1 cellular context compared by ENCODE assay signal in genomic region chr16:30778549-30779244, GRCh38.
TF ChIP-seq lines count a peak whose summit lies in the region.

No MANE protein-coding gene starts in this region.

TF ChIP-seq in HepG2, 621 proteins besides CTCF, POLR2A, EP300 and RAD21 (continues in another document):
- TF ChIP-seq GABPB1 (CRISPR knock-in tag; IDR thresholded peaks at IDR 0.05): no peak
- TF ChIP-seq ZNF292 (CRISPR knock-in tag; IDR thresholded peaks at IDR 0.05; ENCODE audit: borderline replicate concordance, low read depth): no peak
- TF ChIP-seq ZNF564 (CRISPR knock-in tag; IDR thresholded peaks at IDR 0.05): no peak
- 0 out of 2 replicates have a peak, but pooled peaks have one; percentile 32 for TF ChIP-seq SIX1 (CRISPR knock-in tag; IDR thresholded peaks at IDR 0.05; ENCODE audit: borderline replicate concordance)
- 0 out of 4 replicates have a peak, but pooled peaks of 1 of the 2 experiments have one; percentile 29 for TF ChIP-seq KLF16 (CRISPR knock-in tag; IDR thresholded peaks at IDR 0.05)
- TF ChIP-seq SETDB1 (CRISPR knock-in tag; IDR thresholded peaks at IDR 0.05; ENCODE audit: borderline replicate concordance): no peak
- TF ChIP-seq SPEN (CRISPR knock-in tag; IDR thresholded peaks at IDR 0.05; ENCODE audit: low read depth): peak; percentile 63; the same call in 1 of the 2 replicates
- no peak for TF ChIP-seq ZNF282 (IDR thresholded peaks at IDR 0.05; ENCODE audit: partially characterized antibody)
- TF ChIP-seq ARNTL (CRISPR knock-in tag; IDR thresholded peaks at IDR 0.05): no peak
- 0 out of 2 replicates have a peak, but pooled peaks have one; percentile 47 for TF ChIP-seq SAFB2 (CRISPR knock-in tag; IDR thresholded peaks at IDR 0.05; ENCODE audit: borderline replicate concordance, low read depth)
- no peak for TF ChIP-seq ZNF460 (CRISPR knock-in tag; IDR thresholded peaks at IDR 0.05; ENCODE audit: borderline replicate concordance)
- no peak for TF ChIP-seq IRF1 (CRISPR knock-in tag; IDR thresholded peaks at IDR 0.05; ENCODE audit: low read depth)
- no peak for TF ChIP-seq SMARCC2 (IDR thresholded peaks at IDR 0.05)
- no peak for TF ChIP-seq SALL2 (CRISPR knock-in tag; IDR thresholded peaks at IDR 0.05)
- no peak for TF ChIP-seq ZBTB14 (CRISPR knock-in tag; IDR thresholded peaks at IDR 0.05)
- no peak for TF ChIP-seq PPARG (CRISPR knock-in tag; conservative IDR thresholded peaks at IDR 0.05)
- TF ChIP-seq ZNF207 (IDR thresholded peaks at IDR 0.05; ENCODE audit: borderline replicate concordance): no peak
- no peak for TF ChIP-seq ZNF468 (CRISPR knock-in tag; IDR thresholded peaks at IDR 0.05)
- TF ChIP-seq CENPT (CRISPR knock-in tag; IDR thresholded peaks at IDR 0.05; ENCODE audit: low read depth): no peak
- no peak for TF ChIP-seq TBX2 (CRISPR knock-in tag; IDR thresholded peaks at IDR 0.05; ENCODE audit: borderline replicate concordance)
- no peak for TF ChIP-seq ZNF691 (CRISPR knock-in tag; IDR thresholded peaks at IDR 0.05; ENCODE audit: borderline replicate concordance, low read depth)
- TF ChIP-seq ZNF354B (CRISPR knock-in tag; IDR thresholded peaks at IDR 0.05): no peak
- TF ChIP-seq NCOR1 (IDR thresholded peaks at IDR 0.05; ENCODE audit: borderline replicate concordance, low read length): no peak
- TF ChIP-seq FOXP4 (CRISPR knock-in tag; IDR thresholded peaks at IDR 0.05): no peak
- no peak for TF ChIP-seq ZNF615 (CRISPR knock-in tag; IDR thresholded peaks at IDR 0.05; ENCODE audit: borderline replicate concordance)
- TF ChIP-seq ETV6 (CRISPR knock-in tag; conservative IDR thresholded peaks at IDR 0.05): no peak
- TF ChIP-seq BCL6 (CRISPR knock-in tag; IDR thresholded peaks at IDR 0.05): 0 out of 2 replicates have a peak, but pooled peaks have one; percentile 7
- no peak for TF ChIP-seq HOXA9 (CRISPR knock-in tag; IDR thresholded peaks at IDR 0.05; ENCODE audit: borderline replicate concordance)
- TF ChIP-seq FIP1L1 (IDR thresholded peaks at IDR 0.05; ENCODE audit: borderline replicate concordance, insufficient read depth, low read depth, low read length): no peak
- TF ChIP-seq ZNF574 (CRISPR knock-in tag; IDR thresholded peaks at IDR 0.05): peak; percentile 13
- no peak; the same call in 1 of the 2 replicates for TF ChIP-seq ZNF687 (CRISPR knock-in tag; IDR thresholded peaks at IDR 0.05)
- no peak for TF ChIP-seq ZNF263 (CRISPR knock-in tag; IDR thresholded peaks at IDR 0.05)
- no peak for TF ChIP-seq NAIF1 (CRISPR knock-in tag; IDR thresholded peaks at IDR 0.05; ENCODE audit: borderline replicate concordance)
- TF ChIP-seq ZNF20 (CRISPR knock-in tag; IDR thresholded peaks at IDR 0.05): no peak
- TF ChIP-seq PAF1 (CRISPR knock-in tag; IDR thresholded peaks at IDR 0.05): 0 out of 2 replicates have a peak, but pooled peaks have one; percentile 35
- TF ChIP-seq RARG (CRISPR knock-in tag; IDR thresholded peaks at IDR 0.05; ENCODE audit: low read depth): no peak
- TF ChIP-seq SNAI1 (CRISPR knock-in tag; IDR thresholded peaks at IDR 0.05; ENCODE audit: borderline replicate concordance): 0 out of 2 replicates have a peak, but pooled peaks have one; percentile 17
- TF ChIP-seq CHD2 (IDR thresholded peaks at IDR 0.05; ENCODE audit: low read depth, low read length): no peak
- no peak for TF ChIP-seq SATB2 (CRISPR knock-in tag; IDR thresholded peaks at IDR 0.05)
- no peak for TF ChIP-seq ZNF766 (CRISPR knock-in tag; IDR thresholded peaks at IDR 0.05; ENCODE audit: borderline replicate concordance)
- TF ChIP-seq ATRX (CRISPR knock-in tag; IDR thresholded peaks at IDR 0.05; ENCODE audit: borderline replicate concordance): no peak
- no peak for TF ChIP-seq ZBTB2 (CRISPR knock-in tag; IDR thresholded peaks at IDR 0.05; ENCODE audit: low read depth)
- TF ChIP-seq CHCHD3 (CRISPR knock-in tag; IDR thresholded peaks at IDR 0.05): 0 out of 2 replicates have a peak, but pooled peaks have one; percentile 23
- no peak for TF ChIP-seq ZNF567 (CRISPR knock-in tag; IDR thresholded peaks at IDR 0.05; ENCODE audit: borderline replicate concordance)
- no peak for TF ChIP-seq PATZ1 (CRISPR knock-in tag; IDR thresholded peaks at IDR 0.05)
- no peak for TF ChIP-seq ZNF367 (CRISPR knock-in tag; IDR thresholded peaks at IDR 0.05; ENCODE audit: borderline replicate concordance)
- no peak for TF ChIP-seq ZNF749 (CRISPR knock-in tag; IDR thresholded peaks at IDR 0.05; ENCODE audit: borderline replicate concordance)
- TF ChIP-seq ZNF335 (CRISPR knock-in tag; IDR thresholded peaks at IDR 0.05): no peak
- no peak for TF ChIP-seq RFX5 (IDR thresholded peaks at IDR 0.05; ENCODE audit: low read depth, low read length)
- TF ChIP-seq MXI1 (IDR thresholded peaks at IDR 0.05; ENCODE audit: borderline replicate concordance, low read depth, low read length): no peak
- TF ChIP-seq PREB (CRISPR knock-in tag; IDR thresholded peaks at IDR 0.05): no peak
- 0 out of 2 replicates have a peak, but pooled peaks have one; percentile 25 for TF ChIP-seq DNMT1 (CRISPR knock-in tag; IDR thresholded peaks at IDR 0.05)
